1 cellular context compared by ENCODE assay signal in the genomic region with DNA sequence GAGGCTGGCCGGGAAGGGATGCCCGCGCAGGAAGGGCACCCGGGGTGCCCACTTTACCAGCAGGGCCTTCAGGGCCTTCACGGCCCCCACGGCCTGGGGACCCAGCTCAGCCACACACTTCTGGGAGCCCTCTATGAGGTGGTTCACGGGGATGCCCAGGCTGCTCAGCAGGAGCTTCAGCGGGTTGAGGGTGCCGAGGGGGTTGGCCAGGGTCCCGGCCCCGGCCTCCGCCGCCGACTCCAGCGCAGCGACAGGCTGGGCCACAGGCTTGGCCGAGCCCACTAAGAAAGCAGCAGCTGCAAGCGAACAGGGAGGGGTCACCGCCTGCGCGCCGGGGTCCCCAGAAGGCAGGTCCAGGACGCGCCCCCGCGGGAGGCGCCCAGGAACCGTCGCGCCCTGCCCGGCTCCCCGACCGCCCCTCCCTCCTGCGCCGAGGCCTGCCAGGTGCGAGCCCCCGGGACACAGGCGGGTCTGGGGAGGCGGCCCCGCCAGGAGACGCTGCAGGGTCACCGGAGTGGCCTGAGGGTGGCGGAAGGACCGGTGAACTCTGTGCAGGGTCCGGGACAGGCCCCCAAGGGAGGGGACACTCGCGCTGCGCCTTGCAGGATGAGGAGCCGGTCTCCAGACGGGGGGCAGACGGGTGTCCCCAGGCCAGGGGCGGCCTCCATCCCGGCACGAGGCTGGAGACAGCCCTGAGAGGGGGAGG.
TF ChIP-seq lines count a peak whose summit lies in the region.

No MANE protein-coding gene starts in this region.

TF ChIP-seq in HepG2, 621 proteins besides CTCF, POLR2A, EP300 and RAD21:
- TF ChIP-seq ZNF550 (CRISPR knock-in tag; IDR thresholded peaks at IDR 0.05; ENCODE audit: borderline replicate concordance) (no peak), ZNF510 (CRISPR knock-in tag; IDR thresholded peaks at IDR 0.05; ENCODE audit: low read depth) (no peak), SMARCE1 (IDR thresholded peaks at IDR 0.05; ENCODE audit: borderline replicate concordance) (no peak), SNRNP70 (IDR thresholded peaks at IDR 0.05; ENCODE audit: low read depth, low read length) (no peak), ZFX (CRISPR knock-in tag; IDR thresholded peaks at IDR 0.05; ENCODE audit: low read depth) (0 out of 2 replicates have a peak, but pooled peaks have one; percentile 10), HNF4A (CRISPR knock-in tag; IDR thresholded peaks at IDR 0.05) (0 out of 2 replicates have a peak, but pooled peaks have one; percentile 23), ZNF33A (CRISPR knock-in tag; IDR thresholded peaks at IDR 0.05; ENCODE audit: borderline replicate concordance) (no peak), PPARG (CRISPR knock-in tag; conservative IDR thresholded peaks at IDR 0.05) (0 out of 2 replicates have a peak, but pooled peaks have one; percentile 11), ZNF3 (CRISPR knock-in tag; IDR thresholded peaks at IDR 0.05) (no peak), ZNF678 (CRISPR knock-in tag; IDR thresholded peaks at IDR 0.05) (no peak), MYC (CRISPR knock-in tag; IDR thresholded peaks at IDR 0.05; ENCODE audit: borderline replicate concordance) (peak; percentile 5; the same call in 1 of the 2 replicates), ZNF430 (CRISPR knock-in tag; IDR thresholded peaks at IDR 0.05) (no peak), FOXC1 (CRISPR knock-in tag; IDR thresholded peaks at IDR 0.05; ENCODE audit: borderline replicate concordance) (no peak), NR3C1 (CRISPR knock-in tag; IDR thresholded peaks at IDR 0.05) (no peak), CCAR2 (optimal IDR thresholded peaks at IDR 0.05; ENCODE audit: low read depth, low read length) (no peak), ZNF343 (CRISPR knock-in tag; IDR thresholded peaks at IDR 0.05) (no peak), ZFP62 (CRISPR knock-in tag; IDR thresholded peaks at IDR 0.05) (no peak), CENPX (CRISPR knock-in tag; IDR thresholded peaks at IDR 0.05) (no peak)
- TF ChIP-seq, protein P1, sequence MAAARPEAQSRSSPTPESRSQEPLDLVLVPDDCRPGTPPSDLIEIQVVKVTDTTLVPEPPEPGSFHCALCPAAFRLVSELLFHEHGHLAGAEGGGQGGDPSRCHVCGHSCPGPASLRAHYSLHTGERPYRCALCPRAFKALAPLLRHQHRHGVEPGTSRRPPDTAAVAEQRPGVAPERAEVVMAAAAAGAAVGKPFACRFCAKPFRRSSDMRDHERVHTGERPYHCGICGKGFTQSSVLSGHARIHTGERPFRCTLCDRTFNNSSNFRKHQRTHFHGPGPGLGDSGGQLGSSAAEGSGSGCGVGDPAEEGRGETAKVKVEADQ (CRISPR knock-in tag; IDR thresholded peaks at IDR 0.05; ENCODE audit: borderline replicate concordance), result no peak
- TF ChIP-seq, protein P2, sequence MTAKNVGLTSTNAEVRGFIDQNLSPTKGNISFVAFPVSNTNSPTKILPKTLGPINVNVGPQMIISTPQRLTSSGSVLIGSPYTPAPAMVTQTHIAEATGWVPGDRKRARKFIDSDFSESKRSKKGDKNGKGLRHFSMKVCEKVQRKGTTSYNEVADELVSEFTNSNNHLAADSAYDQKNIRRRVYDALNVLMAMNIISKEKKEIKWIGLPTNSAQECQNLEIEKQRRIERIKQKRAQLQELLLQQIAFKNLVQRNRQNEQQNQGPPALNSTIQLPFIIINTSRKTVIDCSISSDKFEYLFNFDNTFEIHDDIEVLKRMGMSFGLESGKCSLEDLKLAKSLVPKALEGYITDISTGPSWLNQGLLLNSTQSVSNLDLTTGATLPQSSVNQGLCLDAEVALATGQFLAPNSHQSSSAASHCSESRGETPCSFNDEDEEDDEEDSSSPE (CRISPR knock-in tag; IDR thresholded peaks at IDR 0.05), result no peak
- TF ChIP-seq, protein P3, sequence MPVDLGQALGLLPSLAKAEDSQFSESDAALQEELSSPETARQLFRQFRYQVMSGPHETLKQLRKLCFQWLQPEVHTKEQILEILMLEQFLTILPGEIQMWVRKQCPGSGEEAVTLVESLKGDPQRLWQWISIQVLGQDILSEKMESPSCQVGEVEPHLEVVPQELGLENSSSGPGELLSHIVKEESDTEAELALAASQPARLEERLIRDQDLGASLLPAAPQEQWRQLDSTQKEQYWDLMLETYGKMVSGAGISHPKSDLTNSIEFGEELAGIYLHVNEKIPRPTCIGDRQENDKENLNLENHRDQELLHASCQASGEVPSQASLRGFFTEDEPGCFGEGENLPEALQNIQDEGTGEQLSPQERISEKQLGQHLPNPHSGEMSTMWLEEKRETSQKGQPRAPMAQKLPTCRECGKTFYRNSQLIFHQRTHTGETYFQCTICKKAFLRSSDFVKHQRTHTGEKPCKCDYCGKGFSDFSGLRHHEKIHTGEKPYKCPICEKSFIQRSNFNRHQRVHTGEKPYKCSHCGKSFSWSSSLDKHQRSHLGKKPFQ (CRISPR knock-in tag; IDR thresholded peaks at IDR 0.05; ENCODE audit: insufficient replicate concordance), result no peak
- TF ChIP-seq, protein P4, sequence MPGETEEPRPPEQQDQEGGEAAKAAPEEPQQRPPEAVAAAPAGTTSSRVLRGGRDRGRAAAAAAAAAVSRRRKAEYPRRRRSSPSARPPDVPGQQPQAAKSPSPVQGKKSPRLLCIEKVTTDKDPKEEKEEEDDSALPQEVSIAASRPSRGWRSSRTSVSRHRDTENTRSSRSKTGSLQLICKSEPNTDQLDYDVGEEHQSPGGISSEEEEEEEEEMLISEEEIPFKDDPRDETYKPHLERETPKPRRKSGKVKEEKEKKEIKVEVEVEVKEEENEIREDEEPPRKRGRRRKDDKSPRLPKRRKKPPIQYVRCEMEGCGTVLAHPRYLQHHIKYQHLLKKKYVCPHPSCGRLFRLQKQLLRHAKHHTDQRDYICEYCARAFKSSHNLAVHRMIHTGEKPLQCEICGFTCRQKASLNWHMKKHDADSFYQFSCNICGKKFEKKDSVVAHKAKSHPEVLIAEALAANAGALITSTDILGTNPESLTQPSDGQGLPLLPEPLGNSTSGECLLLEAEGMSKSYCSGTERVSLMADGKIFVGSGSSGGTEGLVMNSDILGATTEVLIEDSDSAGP (CRISPR knock-in tag; IDR thresholded peaks at IDR 0.05; ENCODE audit: borderline replicate concordance), result no peak
